In the genomic region with DNA sequence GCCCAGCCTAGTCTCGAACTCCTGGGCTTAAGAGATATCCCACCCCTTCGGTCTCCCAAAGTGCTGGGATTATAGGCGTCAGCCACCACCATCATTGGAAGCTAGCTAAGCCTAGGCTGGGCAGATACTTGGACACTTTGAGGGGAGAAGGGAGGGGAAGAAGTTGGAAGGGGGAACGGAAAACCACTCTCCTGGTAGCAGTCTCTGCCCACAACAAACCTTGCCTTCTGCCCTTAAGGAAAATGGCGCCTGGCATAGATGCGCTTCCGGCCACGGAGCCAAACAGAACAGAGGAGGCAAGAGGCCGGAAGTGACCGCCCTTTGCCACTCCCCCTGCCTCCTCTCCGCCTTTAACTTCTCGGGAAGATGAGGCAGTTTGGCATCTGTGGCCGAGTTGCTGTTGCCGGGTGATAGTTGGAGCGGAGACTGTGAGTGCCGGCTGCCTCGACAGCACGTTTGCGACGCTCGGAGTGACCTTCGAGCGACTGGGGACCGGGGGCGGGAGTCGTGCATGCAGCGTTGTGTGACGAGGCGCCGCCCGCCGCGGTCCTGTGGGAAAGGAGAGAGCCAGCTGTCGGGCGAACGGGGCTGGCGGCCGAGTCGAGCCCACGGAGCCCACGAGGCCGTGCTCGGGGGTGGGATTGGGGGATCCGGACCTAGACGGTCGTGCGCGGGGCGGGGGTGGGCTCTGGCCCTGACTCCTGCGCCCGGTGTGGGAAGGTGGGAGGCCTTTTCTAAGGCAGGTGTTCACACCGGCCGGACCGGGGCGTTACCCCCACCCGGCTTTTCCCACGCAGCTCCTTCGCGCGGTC, we compare ENCODE assay signal across 8 cellular contexts. TPM values are rescaled to one million over a fixed set of nuclear protein-coding genes. Genes with fewer than 3 reads are reported as not detected.
DNase-seq lines count a peak whose midpoint lies in the region; ATAC-seq, FAIRE-seq and TF ChIP-seq lines count a peak whose summit lies in the region.

Gene MFN1, plus strand, starts transcription at position 327 of the 812 bp plus-strand sequence. CDS start 1,143 bp downstream, outside the sequence.

- no peak within 1 kb of the TSS for H2BK5ac ChIP-seq in trophoblast cell (ENCODE audit: low read depth, low read length, poor library complexity)

- H3K27ac ChIP-seq in adipose tissue (ENCODE audit: low read depth, low read length) (peak within 1 kb of the TSS; percentile 68), trophoblast cell (ENCODE audit: low read depth, low read length) (no peak within 1 kb of the TSS), transverse colon (peak within 1 kb of the TSS; percentile 87 to 94 (median 91))

- TF ChIP-seq EP300 in transverse colon (IDR thresholded peaks at IDR 0.05; ENCODE audit: low read depth), result no peak

- H3K79me2 ChIP-seq in trophoblast cell (ENCODE audit: control insufficient read depth, insufficient read depth, low read length, poor library complexity), result peaks cover 2% of the 10 kb centered on the region

- H3K4me1 ChIP-seq in trophoblast cell (ENCODE audit: control insufficient read depth in 1 of 2, insufficient read depth in 2 of 2, low read length in 2 of 2) (no peaks in the 10 kb centered on the region), transverse colon (peaks cover 6 to 17% (median 7%) of the 10 kb centered on the region in 4 donors)

- CTCF ChIA-PET in T-cell (lab: Charles Lee), result interaction anchor here in 1 of 2 donors (1.3 to 1.4 kb wide), 2 partner anchors 24 to 258 kb away, joined by 4 to 6 read pairs; no protein-coding TSS in a partner anchor

- TF ChIP-seq CTCF in transverse colon (IDR thresholded peaks at IDR 0.05), result no peak

- H3K36me3 Mint-ChIP-seq in T-cell, result peaks cover 12% of the 10 kb centered on the region

- H3K4me3 ChIP-seq in trophoblast cell (ENCODE audit: low read depth, low read length) (peak within 1 kb of the TSS; percentile 92), transverse colon (peak within 1 kb of the TSS; percentile 55 to 80 (median 70))

- peak within 1 kb of the TSS; percentile 46 for H4K91ac ChIP-seq in trophoblast cell (ENCODE audit: low read depth, low read length)

- no peak for FAIRE-seq in GM12891 (lab: Jason Lieb, UNC)

- peak within 1 kb of the TSS; percentile 93 to 98 for H3K27ac Mint-ChIP-seq in T-cell

- peaks cover 17 to 34% (median 33%) of the 10 kb centered on the region in 3 donors for H3K4me1 Mint-ChIP-seq in T-cell

- H2AFZ ChIP-seq in trophoblast cell (ENCODE audit: insufficient read depth, low read length, poor library complexity), result peak within 1 kb of the TSS; percentile 91

- H3K9me3 Mint-ChIP-seq in T-cell, result no peaks in the 10 kb centered on the region

- H3K4ac ChIP-seq in trophoblast cell (ENCODE audit: low read depth, low read length), result no peak within 1 kb of the TSS

- H3K9ac ChIP-seq in trophoblast cell (ENCODE audit: low read length), result peak within 1 kb of the TSS; percentile 64

- peak within 1 kb of the TSS; percentile 4 for H2BK120ac ChIP-seq in trophoblast cell (ENCODE audit: insufficient read depth, low read length, poor library complexity)

- peak within 1 kb of the TSS; percentile 100 for H4K8ac ChIP-seq in trophoblast cell (ENCODE audit: low read depth, low read length)

- peak within 1 kb of the TSS; percentile 94 for H3K4me2 ChIP-seq in trophoblast cell (ENCODE audit: low read length)

- H4K12ac ChIP-seq in trophoblast cell (ENCODE audit: low read depth, low read length), result peak within 1 kb of the TSS; percentile 94

- peaks cover 4% of the 10 kb centered on the region for H3K79me1 ChIP-seq in trophoblast cell (ENCODE audit: low read length)

- H3K9me3 ChIP-seq in trophoblast cell (ENCODE audit: insufficient read depth, low read depth, low read length), result peaks cover 2% of the 10 kb centered on the region
- H3K9me3 ChIP-seq in transverse colon, result no peaks in the 10 kb centered on the region

- POLR2A ChIA-PET in T-cell (lab: Charles Lee), result interaction anchor here in 1 of 2 donors (0.6 to 0.8 kb wide), 2 partner anchors 23 to 311 kb away, joined by 4 to 9 read pairs; no protein-coding TSS in a partner anchor

- no peak within 1 kb of the TSS for H2BK12ac ChIP-seq in trophoblast cell (ENCODE audit: low read length)

- 0 to 1% (median 0%) methylated on average over 47 to 60 of the region's 60 CpGs for WGBS in adipose tissue, 3 donors
- WGBS in trophoblast cell (ENCODE audit: extremely low coverage, insufficient coverage, insufficient read length), result no CpG with 5 or more reads among the region's 60 CpGs
- WGBS in transverse colon (ENCODE audit: low coverage in 1 of 2), 2 donors, result 0% methylated on average over 31 of the region's 60 CpGs; no CpG with 5 or more reads in 1 of the 2 donors

- ATAC-seq in HG02840 (IDR thresholded peaks at IDR 0.05; ENCODE audit: low FRiP score, unreplicated experiment) (peak; percentile 93), T-cell (replicated peaks in 1 of 4) (peak; percentile 98 to 99 (median 99))

- H3K36me3 ChIP-seq in trophoblast cell (ENCODE audit: control insufficient read depth in 1 of 2, insufficient read depth in 2 of 2, low read length in 2 of 2) (peaks cover 1 to 6% of the 10 kb centered on the region in 2 experiments), transverse colon (peaks cover 0 to 22% (median 7%) of the 10 kb centered on the region in 4 donors)

- H2AK5ac ChIP-seq in trophoblast cell (ENCODE audit: low read length), result no peak within 1 kb of the TSS

- in situ Hi-C loops in transverse colon (cut with MboI; ENCODE audit: low pct_ligation_motif_present in 1 of 4, low pct_unique_long_range_greater_than_20kb in 1 of 4, low sequenced_read_pairs in 3 of 4), result no loop called here

- DNase-seq in GM12891 (ENCODE audit: insufficient read length, low spot score) (peak; percentile 71), NCI-H1436 treated with DMSO at 0.1 percent for 48 hours (lab: John Stamatoyannopoulos, UW) (peak; percentile 91), T-cell (peak; percentile 71 to 93 (median 87)), cardiac septum (ENCODE audit: low spot score) (peak; percentile 97), trophoblast cell (peak; percentile 94 to 96), transverse colon (peak; percentile 95)

- no peaks in the 10 kb centered on the region for H3K27me3 Mint-ChIP-seq in T-cell

- intact Hi-C loops in cardiac septum (cut with DNase I), result loop anchor here (2.0 to 5.0 kb wide), 3 partner anchors 25 to 257 kb away; partner anchors contain the start of genes ACTL6A, MRPL47, NDUFB5 and ZNF639
- intact Hi-C loops in transverse colon (cut with DNase I; ENCODE audit: low total_unique reads), result loop anchor here (5.0 to 10.0 kb wide), 2 partner anchors 105 to 217 kb away; partner anchors contain the start of genes ACTL6A and GNB4

- H3K27me3 ChIP-seq in trophoblast cell (ENCODE audit: insufficient read depth, low read length) (no peaks in the 10 kb centered on the region), transverse colon (no peaks in the 10 kb centered on the region)

- TF ChIP-seq POLR2A in GM12891 (IDR thresholded peaks at IDR 0.05; ENCODE audit: low read depth, low read length), result peak; percentile 95
- peak; percentile 70 for TF ChIP-seq POLR2A in transverse colon (IDR thresholded peaks at IDR 0.05)

- peak within 1 kb of the TSS; percentile 93 for H3K18ac ChIP-seq in trophoblast cell (ENCODE audit: low read length)

- peak within 1 kb of the TSS; percentile 98 to 99 (median 98) for H3K4me3 Mint-ChIP-seq in T-cell

- no peak within 1 kb of the TSS for H3K23ac ChIP-seq in trophoblast cell (ENCODE audit: low read length)

- H3K14ac ChIP-seq in trophoblast cell (ENCODE audit: low read length), result peak within 1 kb of the TSS; percentile 90

TF ChIP-seq in GM12891, 5 proteins besides CTCF, POLR2A, EP300 and RAD21:
- peak; percentile 92 for TF ChIP-seq POLR2AphosphoS5 (IDR thresholded peaks at IDR 0.05; ENCODE audit: low read depth, low read length)
- TF ChIP-seq POU2F2 (IDR thresholded peaks at IDR 0.05; ENCODE audit: low read depth, low read length), result peak; percentile 75
- 0 out of 2 replicates have a peak, but pooled peaks have one; percentile 24 for TF ChIP-seq SPI1 (IDR thresholded peaks at IDR 0.05; ENCODE audit: low read depth, low read length)
- peak; percentile 90 for TF ChIP-seq PAX5 (IDR thresholded peaks at IDR 0.05; ENCODE audit: insufficient read depth, low read length, severe bottlenecking)
- peak; percentile 81 for TF ChIP-seq TAF1 (IDR thresholded peaks at IDR 0.05; ENCODE audit: low read depth, low read length)

RNA-seq across cellular contexts. Expression of gene MFN1, which starts in this region (rescaled TPM):
- 25.4 TPM for polyA plus RNA-seq in GM12891 (2012; ENCODE audit: low read depth, missing spikeins)
- total RNA-seq in T-cell (10 to 100 TPM; 38.8 to 44.4 (median 40.7) TPM), cardiac septum (49.2 TPM), transverse colon (10 to 100 TPM; 46.8 to 69.4 (median 62.6) TPM)
- 10 to 100 TPM; 11.5 to 16.5 (median 14.8) TPM for polyA plus RNA-seq in adipose tissue
- 15.1 and 16.0 TPM in 2 replicates for polyA plus RNA-seq in trophoblast cell (2013)
